Comparison of ENCODE assay signal across 1 cellular context in the genomic region with DNA sequence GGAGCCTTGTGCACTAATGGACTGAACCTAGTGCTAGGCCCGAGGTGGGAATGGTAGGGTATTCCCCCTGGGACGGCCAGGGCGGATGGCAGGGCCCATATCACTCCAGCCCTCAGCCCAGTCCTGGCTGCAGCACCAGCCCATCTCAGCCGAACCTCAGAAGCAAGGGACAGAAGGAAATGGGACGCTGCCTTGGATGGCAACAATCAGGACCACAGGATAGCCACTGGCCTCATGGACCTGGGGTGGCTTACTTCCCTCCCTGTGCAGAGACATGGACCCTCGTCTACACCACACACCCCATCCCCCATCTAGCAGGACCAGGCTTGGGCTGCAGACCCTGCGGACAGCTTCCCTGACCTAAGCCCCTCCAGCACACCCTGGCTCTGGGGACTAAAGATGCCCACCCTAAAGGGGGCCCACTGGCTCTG.
A peak's percentile ranks its signal among the peaks of the same experiment; 100 is the strongest.
TF ChIP-seq lines count a peak whose summit lies in the region.

No MANE protein-coding gene starts in this region.

TF ChIP-seq in K562, 482 proteins besides CTCF, POLR2A, EP300 and RAD21 (continued from another document):
- TF ChIP-seq HDAC2 (IDR thresholded peaks at IDR 0.05) (no peak), RBBP5 (IDR thresholded peaks at IDR 0.05; ENCODE audit: borderline replicate concordance, insufficient read depth, low read length, poor library complexity, severe bottlenecking) (peak; percentile 28), CTCFL (IDR thresholded peaks at IDR 0.05; ENCODE audit: borderline replicate concordance, insufficient read depth, low read depth, low read length, poor library complexity, severe bottlenecking) (no peak), WHSC1 (IDR thresholded peaks at IDR 0.05; ENCODE audit: low read length) (peak; percentile 86), PHTF2 (CRISPR knock-in tag; IDR thresholded peaks at IDR 0.05) (no peak)
TF ChIP-seq in K562: peak in this region for 9.
